12 cellular contexts compared by ENCODE assay signal in genomic region chr14:68157971-68158371, GRCh38.
DNase-seq lines count a peak whose midpoint lies in the region; ATAC-seq and TF ChIP-seq lines count a peak whose summit lies in the region.
"Had no signal": no experiment of that assay in that cellular context is flagged by ENCODE, and none has a peak within 500 bp of the region (broad histone marks: within the 10 kb centered on the region; RNA-seq: fewer than 3 reads in every experiment).

No MANE protein-coding gene starts in this region.

- H3K36me3 ChIP-seq in HAP-1 (replicated peaks) (no peaks in the 10 kb centered on the region), gastroesophageal sphincter (no peaks in the 10 kb centered on the region), subcutaneous abdominal adipose tissue (ENCODE audit: control insufficient read depth in 5 of 5, insufficient read depth in 5 of 5, low read length in 5 of 5) (no peaks in the 10 kb centered on the region)
- H3K36me3 ChIP-seq: adrenal gland had no signal

- H3K4me1 ChIP-seq in HAP-1 (peaks cover 37% of the 10 kb centered on the region), gastroesophageal sphincter (peaks cover 4 to 23% (median 6%) of the 10 kb centered on the region in 3 donors), subcutaneous abdominal adipose tissue (ENCODE audit: control insufficient read depth in 5 of 5, insufficient read depth in 5 of 5, low read length in 5 of 5) (peaks cover 0 to 14% (median 8%) of the 10 kb centered on the region in 5 donors)
- H3K4me1 ChIP-seq: adrenal gland had no signal

- TF ChIP-seq EP300 in gastroesophageal sphincter (IDR thresholded peaks at IDR 0.05), result no peak

- H3K36me3 Mint-ChIP-seq in WTC11, result peaks cover 9% of the 10 kb centered on the region

- H3K9ac ChIP-seq in subcutaneous abdominal adipose tissue (ENCODE audit: low read length in 5 of 5), result no peak overlapping the region

- H3K9me3 ChIP-seq in HAP-1 (no peaks in the 10 kb centered on the region), gastroesophageal sphincter (no peaks in the 10 kb centered on the region), subcutaneous abdominal adipose tissue (ENCODE audit: control insufficient read depth in 5 of 5, low read length in 5 of 5) (no peaks in the 10 kb centered on the region)
- H3K9me3 ChIP-seq: adrenal gland had no signal

- WGBS in gastroesophageal sphincter (ENCODE audit: low coverage in 1 of 2), 2 donors, result 69 to 71% methylated on average over 1 of the region's 1 CpG

- no peaks in the 10 kb centered on the region for H3K27me3 Mint-ChIP-seq in WTC11 (ENCODE audit: low read depth)

- ATAC-seq in WTC11, result no peak
- no peak for ATAC-seq in gastroesophageal sphincter
- no peak for ATAC-seq in HG03175 (IDR thresholded peaks at IDR 0.05; ENCODE audit: unreplicated experiment)
- no peak for ATAC-seq in SK-N-SH treated with all-trans-retinoic acid at 6 μM for 48 hours

- TF ChIP-seq CTCF in WTC11 (IDR thresholded peaks at IDR 0.05) (no peak), gastroesophageal sphincter (IDR thresholded peaks at IDR 0.05) (no peak)

- H3K4me3 ChIP-seq in HAP-1 (no peak overlapping the region), gastroesophageal sphincter (no peak overlapping the region), subcutaneous abdominal adipose tissue (ENCODE audit: low read depth in 1 of 5, low read length in 5 of 5) (no peak overlapping the region)
- H3K4me3 ChIP-seq: adrenal gland had no signal

- H3K4me3 Mint-ChIP-seq in WTC11, result no peak overlapping the region

- no peak for TF ChIP-seq POLR2A in gastroesophageal sphincter (IDR thresholded peaks at IDR 0.05)

- CTCF ChIA-PET in WTC11 (lab: Charles Lee), result no interaction called here

- DNase-seq in HAP-1 (ENCODE audit: low spot score in 2 of 2) (peak; percentile 21 to 81), WTC11 (ENCODE audit: low spot score) (no peak), mucosa of gallbladder (ENCODE audit: low spot score) (no peak)
- DNase-seq: activated CD8-positive, alpha-beta memory T cell treated with anti-CD3 and anti-CD28 coated beads, Interleukin-2, amount 50 U/mL, for 4 hours; adrenal gland; NCI-H1417 treated with DMSO at 0.1 percent for 48 hours; NCI-H526; SHP77 had no signal

- POLR2A ChIA-PET in WTC11 (lab: Charles Lee), result no interaction called here

- peaks cover 29% of the 10 kb centered on the region for H3K4me1 Mint-ChIP-seq in WTC11

- H3K27ac ChIP-seq in gastroesophageal sphincter (peak overlapping the region in 3 of 4 donors; percentile 8 to 29 (median 16)), subcutaneous abdominal adipose tissue (ENCODE audit: low read depth, low read length) (peak overlapping the region; percentile 19)
- H3K27ac ChIP-seq: adrenal gland had no signal

- peak overlapping the region; percentile 65; the same call in 1 of the 2 replicates for H3K27ac Mint-ChIP-seq in WTC11

- H3K27me3 ChIP-seq in HAP-1 (ENCODE audit: low read depth) (no peaks in the 10 kb centered on the region; the same call in 1 of the 2 replicates), gastroesophageal sphincter (no peaks in the 10 kb centered on the region), subcutaneous abdominal adipose tissue (ENCODE audit: control insufficient read depth in 5 of 5, insufficient read depth in 4 of 5, low read length in 5 of 5) (no peaks in the 10 kb centered on the region)
- H3K27me3 ChIP-seq: adrenal gland had no signal

- H3K9me3 Mint-ChIP-seq in WTC11, result peaks cover 13% of the 10 kb centered on the region

- in situ Hi-C loops in HAP-1 (cut with MboI; ENCODE audit: low sequenced_read_pairs), result no loop called here

TF ChIP-seq in WTC11, 78 proteins besides CTCF, POLR2A, EP300 and RAD21:
- TF ChIP-seq GABPB1 (CRISPR knock-in tag; IDR thresholded peaks at IDR 0.05) (peak; percentile 91), ATF3 (CRISPR knock-in tag; conservative IDR thresholded peaks at IDR 0.05) (no peak)

TF ChIP-seq in SK-N-SH treated with all-trans-retinoic acid at 6 μM for 48 hours, 23 proteins besides CTCF, POLR2A, EP300 and RAD21:
- TF ChIP-seq SNAI2 (CRISPR knock-in tag; IDR thresholded peaks at IDR 0.05), result no peak
- TF ChIP-seq TOX (CRISPR knock-in tag; IDR thresholded peaks at IDR 0.05; ENCODE audit: borderline replicate concordance), result no peak
- no peak for TF ChIP-seq TSHZ2 (CRISPR knock-in tag; IDR thresholded peaks at IDR 0.05)
- TF ChIP-seq BACH2 (CRISPR knock-in tag; IDR thresholded peaks at IDR 0.05; ENCODE audit: borderline replicate concordance), result no peak
- no peak for TF ChIP-seq OSR1 (CRISPR knock-in tag; IDR thresholded peaks at IDR 0.05)
- no peak for TF ChIP-seq ZFP3 (CRISPR knock-in tag; IDR thresholded peaks at IDR 0.05)
- no peak for TF ChIP-seq CSDC2 (CRISPR knock-in tag; IDR thresholded peaks at IDR 0.05)
- no peak for TF ChIP-seq ZNF8 (CRISPR knock-in tag; IDR thresholded peaks at IDR 0.05)
- TF ChIP-seq, protein P1, sequence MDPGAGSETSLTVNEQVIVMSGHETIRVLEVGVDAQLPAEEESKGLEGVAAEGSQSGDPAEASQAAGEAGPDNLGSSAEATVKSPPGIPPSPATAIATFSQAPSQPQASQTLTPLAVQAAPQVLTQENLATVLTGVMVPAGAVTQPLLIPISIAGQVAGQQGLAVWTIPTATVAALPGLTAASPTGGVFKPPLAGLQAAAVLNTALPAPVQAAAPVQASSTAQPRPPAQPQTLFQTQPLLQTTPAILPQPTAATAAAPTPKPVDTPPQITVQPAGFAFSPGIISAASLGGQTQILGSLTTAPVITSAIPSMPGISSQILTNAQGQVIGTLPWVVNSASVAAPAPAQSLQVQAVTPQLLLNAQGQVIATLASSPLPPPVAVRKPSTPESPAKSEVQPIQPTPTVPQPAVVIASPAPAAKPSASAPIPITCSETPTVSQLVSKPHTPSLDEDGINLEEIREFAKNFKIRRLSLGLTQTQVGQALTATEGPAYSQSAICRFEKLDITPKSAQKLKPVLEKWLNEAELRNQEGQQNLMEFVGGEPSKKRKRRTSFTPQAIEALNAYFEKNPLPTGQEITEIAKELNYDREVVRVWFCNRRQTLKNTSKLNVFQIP (CRISPR knock-in tag; IDR thresholded peaks at IDR 0.05; ENCODE audit: borderline replicate concordance, low read depth), result no peak
- no peak for TF ChIP-seq PATZ1 (CRISPR knock-in tag; IDR thresholded peaks at IDR 0.05; ENCODE audit: borderline replicate concordance)
- TF ChIP-seq ZC3H10 (CRISPR knock-in tag; IDR thresholded peaks at IDR 0.05), result no peak
- no peak for TF ChIP-seq ARNTL (CRISPR knock-in tag; IDR thresholded peaks at IDR 0.05; ENCODE audit: borderline replicate concordance, low read depth)
TF ChIP-seq in SK-N-SH treated with all-trans-retinoic acid at 6 μM for 48 hours: peak in this region for 0.

Comparison
In these comparisons a context has a peak if more than half of its experiments do, and no peak if none do; other contexts are left out.
1. DNase-seq: peak in HAP-1 (2 of 2); none in WTC11 (single experiment) and mucosa of gallbladder (single experiment).